Comparison of ENCODE assay signal across 16 cellular contexts in genomic region chr1:153259387-153259786, GRCh38. TPM values are rescaled to one million over a fixed set of nuclear protein-coding genes. Genes with fewer than 3 reads are reported as not detected.
A peak's percentile ranks its signal among the peaks of the same experiment; 100 is the strongest.
DNase-seq lines count a peak whose midpoint lies in the region; ATAC-seq and TF ChIP-seq lines count a peak whose summit lies in the region.
"Had no signal": no experiment of that assay in that cellular context is flagged by ENCODE, and none has a peak within 500 bp of the region (broad histone marks: within the 10 kb centered on the region; RNA-seq: fewer than 3 reads in every experiment).

A gene with protein sequence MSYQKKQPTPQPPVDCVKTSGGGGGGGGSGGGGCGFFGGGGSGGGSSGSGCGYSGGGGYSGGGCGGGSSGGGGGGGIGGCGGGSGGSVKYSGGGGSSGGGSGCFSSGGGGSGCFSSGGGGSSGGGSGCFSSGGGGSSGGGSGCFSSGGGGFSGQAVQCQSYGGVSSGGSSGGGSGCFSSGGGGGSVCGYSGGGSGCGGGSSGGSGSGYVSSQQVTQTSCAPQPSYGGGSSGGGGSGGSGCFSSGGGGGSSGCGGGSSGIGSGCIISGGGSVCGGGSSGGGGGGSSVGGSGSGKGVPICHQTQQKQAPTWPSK (plus strand): TSS chr1:153259687. CDS start chr1:153260950, 1,263 bp downstream.

- H3K4me3 ChIP-seq in coronary artery = no peak within 1 kb of the TSS

- H3K4ac ChIP-seq in H9 (ENCODE audit: low read depth, low read length) = no peak within 1 kb of the TSS

- CTCF ChIA-PET in CD4-positive, alpha-beta T cell (lab: Charles Lee) = no interaction called here

- peaks cover 27% of the 10 kb centered on the region for H3K27me3 Mint-ChIP-seq in CD4-positive, alpha-beta T cell
- H3K27me3 Mint-ChIP-seq in H9 (ENCODE audit: low read depth) (peaks cover 67% of the 10 kb centered on the region), brain (peaks cover 71% of the 10 kb centered on the region)
- H3K27me3 Mint-ChIP-seq in natural killer cell treated with Interleukin-12 subunit alpha and Interleukin-12 subunit beta and Interleukin-15 and Interleukin-18, amount 100 ng/mL, for 72 hours = peaks cover 40 to 52% of the 10 kb centered on the region in 2 donors

- H2BK15ac ChIP-seq in H9 (ENCODE audit: low read depth, low read length) = no peak within 1 kb of the TSS

- H3K79me1 ChIP-seq in H9 (ENCODE audit: insufficient read depth, low read depth, low read length, poor library complexity, severe bottlenecking) = no peaks in the 10 kb centered on the region

- WGBS in H9 (ENCODE audit: extremely low coverage, insufficient read length, low lambda C conversion rate) = no CpG with 5 or more reads among the region's 3 CpGs

- no peaks in the 10 kb centered on the region for H3K9me3 ChIP-seq in CD4-positive, alpha-beta T cell (ENCODE audit: control insufficient read depth, low read length)
- no peaks in the 10 kb centered on the region for H3K9me3 ChIP-seq in H9 (ENCODE audit: control insufficient read depth, low read depth, low read length)

- no peak within 1 kb of the TSS for H3T11ph ChIP-seq in H9 (ENCODE audit: low read length)

- no peak within 1 kb of the TSS; the same call in 1 of the 2 replicates for H3K14ac ChIP-seq in H9 (ENCODE audit: insufficient read depth, low read length)

- no peaks in the 10 kb centered on the region for H3K36me3 Mint-ChIP-seq in CD4-positive, alpha-beta T cell (ENCODE audit: low read depth)
- H3K36me3 Mint-ChIP-seq in H9 (ENCODE audit: insufficient read depth in 1 of 3, low read depth in 3 of 3) (peaks cover 0 to 3% (median 0%) of the 10 kb centered on the region in 3 experiments; a peak in 1 of 7 replicates), brain (no peaks in the 10 kb centered on the region)
- no peaks in the 10 kb centered on the region for H3K36me3 Mint-ChIP-seq in natural killer cell treated with Interleukin-12 subunit alpha and Interleukin-12 subunit beta and Interleukin-15 and Interleukin-18, amount 100 ng/mL, for 72 hours

- no peaks in the 10 kb centered on the region for H4K20me1 ChIP-seq in H9 (ENCODE audit: control insufficient read depth, insufficient read depth, insufficient read length)

- DNase-seq in CD4-positive, alpha-beta T cell = no peak
- DNase-seq in H9 (no peak), coronary artery (ENCODE audit: low spot score) (no peak), NCI-H146 (lab: John Stamatoyannopoulos, UW) (no peak), occipital lobe (lab: John Stamatoyannopoulos, UW) (no peak)
- DNase-seq in natural killer cell treated with Interleukin-12 subunit alpha and Interleukin-12 subunit beta and Interleukin-15 and Interleukin-18, amount 100 ng/mL, for 72 hours (ENCODE audit: low spot score) = no peak
- DNase-seq: activated effector memory CD4-positive, alpha-beta T cell treated with anti-CD3 and anti-CD28 coated beads, Interleukin-2, amount 50 U/mL, for 16 hours; cerebellar nuclear complex; kidney glomerular epithelial cell; NCI-H1105 treated with DMSO at 0.1 percent for 48 hours; NCI-H446 treated with DMSO at 0.1 percent for 48 hours had no signal

- H3K9ac ChIP-seq in H9 (ENCODE audit: extremely low read depth, insufficient read length, low read length) = no peak within 1 kb of the TSS

- TF ChIP-seq CTCF in CD4-positive, alpha-beta T cell (IDR thresholded peaks at IDR 0.05) = no peak
- TF ChIP-seq CTCF in H9 (conservative IDR thresholded peaks at IDR 0.05) (no peak), brain (conservative IDR thresholded peaks at IDR 0.05) (no peak), coronary artery (IDR thresholded peaks at IDR 0.05) (no peak)

- H2AK5ac ChIP-seq in H9 (ENCODE audit: insufficient read length, low read length) = no peak within 1 kb of the TSS

- no peak within 1 kb of the TSS for H3K56ac ChIP-seq in H9 (ENCODE audit: insufficient read length, low read depth, low read length)

- H4K91ac ChIP-seq in H9 (ENCODE audit: insufficient read length, low read depth, low read length) = no peak within 1 kb of the TSS

- no peak within 1 kb of the TSS for H2BK20ac ChIP-seq in H9 (ENCODE audit: low read depth, low read length, poor library complexity, severe bottlenecking)

- H3K23me2 ChIP-seq in H9 (ENCODE audit: insufficient read length, low read depth, low read length, poor library complexity, severe bottlenecking) = no peaks in the 10 kb centered on the region

- no peak for ATAC-seq in CD4-positive, alpha-beta T cell (ENCODE audit: poor library complexity)
- peak; percentile 9 to 38 for ATAC-seq in natural killer cell treated with Interleukin-12 subunit alpha and Interleukin-12 subunit beta and Interleukin-15 and Interleukin-18, amount 100 ng/mL, for 72 hours
- ATAC-seq: activated CD4-positive, CD25-positive, alpha-beta regulatory T cell treated with anti-CD3 and anti-CD28 coated beads, Interleukin-2, amount 50 U/mL, for 24 hours had no signal

- peaks cover 42% of the 10 kb centered on the region for H3K4me1 Mint-ChIP-seq in CD4-positive, alpha-beta T cell (ENCODE audit: low read depth)
- H3K4me1 Mint-ChIP-seq in H9 (peaks cover 12 to 14% of the 10 kb centered on the region in 2 experiments), brain (peaks cover 14% of the 10 kb centered on the region)
- peaks cover 20 to 23% of the 10 kb centered on the region in 2 donors for H3K4me1 Mint-ChIP-seq in natural killer cell treated with Interleukin-12 subunit alpha and Interleukin-12 subunit beta and Interleukin-15 and Interleukin-18, amount 100 ng/mL, for 72 hours (ENCODE audit: low read depth in 2 of 2)

- no peaks in the 10 kb centered on the region for H3K9me3 Mint-ChIP-seq in CD4-positive, alpha-beta T cell
- H3K9me3 Mint-ChIP-seq in H9 (peaks cover 2 to 8% of the 10 kb centered on the region in 2 experiments; a peak in 3 of 5 replicates), brain (peaks cover 0 to 10% (median 4%) of the 10 kb centered on the region in 5 experiments)
- H3K9me3 Mint-ChIP-seq in natural killer cell treated with Interleukin-12 subunit alpha and Interleukin-12 subunit beta and Interleukin-15 and Interleukin-18, amount 100 ng/mL, for 72 hours = no peaks in the 10 kb centered on the region

- no peak within 1 kb of the TSS for H3K27ac ChIP-seq in CD4-positive, alpha-beta T cell (ENCODE audit: low read depth, low read length)
- H3K27ac ChIP-seq in H9 (ENCODE audit: insufficient read length, low read depth, low read length) (no peak within 1 kb of the TSS), coronary artery (no peak within 1 kb of the TSS)

- no peak within 1 kb of the TSS for H3K18ac ChIP-seq in H9 (ENCODE audit: insufficient read length, low read depth, low read length)

- H3K23ac ChIP-seq in H9 (ENCODE audit: insufficient read length, low read depth, low read length) = no peak within 1 kb of the TSS

- H2BK12ac ChIP-seq in H9 (ENCODE audit: insufficient read length, low read depth, low read length) = no peak within 1 kb of the TSS

- peak within 1 kb of the TSS; percentile 28 for H3K27ac Mint-ChIP-seq in CD4-positive, alpha-beta T cell
- no peak within 1 kb of the TSS for H3K27ac Mint-ChIP-seq in H9
- H3K27ac Mint-ChIP-seq in brain = peak within 1 kb of the TSS in 2 of 5 experiments; percentile 2 to 5
- peak within 1 kb of the TSS in 1 of 2 donors; percentile 32 for H3K27ac Mint-ChIP-seq in natural killer cell treated with Interleukin-12 subunit alpha and Interleukin-12 subunit beta and Interleukin-15 and Interleukin-18, amount 100 ng/mL, for 72 hours

- H2BK5ac ChIP-seq in H9 (ENCODE audit: insufficient read length, low read length) = no peak within 1 kb of the TSS

- peak within 1 kb of the TSS; percentile 74 for H3K4me3 Mint-ChIP-seq in CD4-positive, alpha-beta T cell
- H3K4me3 Mint-ChIP-seq in H9 = peak within 1 kb of the TSS; percentile 48 to 83
- peak within 1 kb of the TSS; percentile 71 to 84 (median 77) for H3K4me3 Mint-ChIP-seq in brain
- peak within 1 kb of the TSS; percentile 47 for H3K4me3 Mint-ChIP-seq in natural killer cell treated with Interleukin-12 subunit alpha and Interleukin-12 subunit beta and Interleukin-15 and Interleukin-18, amount 100 ng/mL, for 72 hours

- no peaks in the 10 kb centered on the region for H3K4me1 ChIP-seq in H9 (ENCODE audit: insufficient read depth, low read length)

- H3K79me2 ChIP-seq in H9 (ENCODE audit: insufficient read depth, low read length) = no peaks in the 10 kb centered on the region

- POLR2A ChIA-PET in CD4-positive, alpha-beta T cell (lab: Charles Lee) = no interaction called here

- intact Hi-C loops in CD4-positive, alpha-beta T cell (cut with DNase I, micrococcal nuclease) = no loop called here

- peak within 1 kb of the TSS; percentile 28 for H3K4me2 ChIP-seq in H9 (ENCODE audit: insufficient read depth, insufficient read length, low read length)

- H3K27me3 ChIP-seq in CD4-positive, alpha-beta T cell (ENCODE audit: control insufficient read depth, insufficient read depth, low read length) = peaks cover 28% of the 10 kb centered on the region
- peaks cover 26% of the 10 kb centered on the region; the same call in 1 of the 2 replicates for H3K27me3 ChIP-seq in H9 (ENCODE audit: insufficient read depth, low read length)

- no peak within 1 kb of the TSS for H2BK120ac ChIP-seq in H9 (ENCODE audit: low read depth, low read length, poor library complexity, severe bottlenecking)

- H4K5ac ChIP-seq in H9 (ENCODE audit: insufficient read length, low read depth, low read length) = no peak within 1 kb of the TSS

- H2AFZ ChIP-seq in H9 (ENCODE audit: low read length) = no peak within 1 kb of the TSS

- no peak within 1 kb of the TSS for H4K8ac ChIP-seq in H9 (replicated peaks; ENCODE audit: insufficient read length, low read depth, low read length)

RNA-seq across cellular contexts. Expression of the gene that starts here (rescaled TPM):
- total RNA-seq in CD4-positive, alpha-beta T cell = not detected
- not detected in 2 replicates for total RNA-seq in H9 (2021)
- polyA plus RNA-seq in brain (ENCODE audit: insufficient read depth, low read depth, low replicate concordance) = not detected
- total RNA-seq in natural killer cell treated with Interleukin-12 subunit alpha and Interleukin-12 subunit beta and Interleukin-15 and Interleukin-18, amount 100 ng/mL, for 72 hours = not detected
- not detected for total RNA-seq in occipital lobe
- total RNA-seq: epithelial cell of proximal tubule, renal cortical epithelial cell, urinary bladder had no signal
- polyA plus RNA-seq: urinary bladder had no signal

Comparison
In these comparisons a context has a peak if more than half of its experiments do, and no peak if none do; other contexts are left out.
1. Peak in ATAC-seq in natural killer cell treated with Interleukin-12 subunit alpha and Interleukin-12 subunit beta and Interleukin-15 and Interleukin-18, amount 100 ng/mL, for 72 hours; RNA of the gene not detected or under 1 TPM.